In genomic region chr17:82772026-82772425, GRCh38 we compare ENCODE assay signal across 13 cellular contexts. TPM values are rescaled to one million over a fixed set of nuclear protein-coding genes. Genes with fewer than 3 reads are reported as not detected.
DNase-seq lines count a peak whose midpoint lies in the region; ATAC-seq, FAIRE-seq and TF ChIP-seq lines count a peak whose summit lies in the region.
"Had no signal": no experiment of that assay in that cellular context is flagged by ENCODE, and none has a peak within 500 bp of the region (broad histone marks: within the 10 kb centered on the region; RNA-seq: fewer than 3 reads in every experiment).

No MANE protein-coding gene starts in this region.

- H3K79me2 ChIP-seq in astrocyte (ENCODE audit: insufficient read depth, low read length) = no peaks in the 10 kb centered on the region

- H3K9ac ChIP-seq in astrocyte (ENCODE audit: low read length) = no peak overlapping the region
- H3K9ac ChIP-seq: neural progenitor cell had no signal

- no peak overlapping the region for H3K4me3 Mint-ChIP-seq in astrocyte (ENCODE audit: unreplicated experiment)
- H3K4me3 Mint-ChIP-seq: activated naive CD4-positive, alpha-beta T cell treated with anti-CD3 and anti-CD28 coated beads for 36 hours; neural progenitor cell had no signal

- peaks cover 12% of the 10 kb centered on the region for H3K36me3 ChIP-seq in astrocyte (ENCODE audit: insufficient read depth, low read length)
- peaks cover 3 to 67% of the 10 kb centered on the region in 2 donors for H3K36me3 ChIP-seq in gastroesophageal sphincter
- H3K36me3 ChIP-seq in upper lobe of right lung = peaks cover 23% of the 10 kb centered on the region

- no peak for TF ChIP-seq POLR2A in gastroesophageal sphincter (IDR thresholded peaks at IDR 0.05)

- WGBS in gastroesophageal sphincter (ENCODE audit: low coverage in 1 of 2), 2 donors = 60% methylated on average over 1 of the region's 3 CpGs; no CpG with 5 or more reads in 1 of the 2 donors

- H3K27me3 Mint-ChIP-seq in astrocyte (ENCODE audit: low read depth, unreplicated experiment) = no peaks in the 10 kb centered on the region

- H3K4me1 Mint-ChIP-seq in astrocyte (ENCODE audit: low read depth, unreplicated experiment) = peaks cover 4% of the 10 kb centered on the region
- H3K4me1 Mint-ChIP-seq: neural progenitor cell had no signal

- ATAC-seq in left ventricle myocardium superior (peak; percentile 36), gastroesophageal sphincter (peak; percentile 55), upper lobe of right lung (peak; percentile 72)

- intact Hi-C loops in left ventricle myocardium superior (cut with micrococcal nuclease) (no loop called here), cardiac septum (cut with DNase I) (no loop called here), upper lobe of right lung (cut with DNase I) (no loop called here)

- H4K20me1 ChIP-seq in astrocyte (ENCODE audit: insufficient read depth, low read length) = peaks cover 11% of the 10 kb centered on the region

- no peak overlapping the region for H3K4me2 ChIP-seq in astrocyte (ENCODE audit: low read length)
- H3K4me2 ChIP-seq: neural progenitor cell had no signal

- TF ChIP-seq CTCF in astrocyte (IDR thresholded peaks at IDR 0.05; ENCODE audit: insufficient read depth, low read depth, low read length) = no peak
- TF ChIP-seq CTCF in gastroesophageal sphincter (IDR thresholded peaks at IDR 0.05) = no peak
- no peak for TF ChIP-seq CTCF in upper lobe of right lung (IDR thresholded peaks at IDR 0.05)
- TF ChIP-seq CTCF in GM20000 (IDR thresholded peaks at IDR 0.05; ENCODE audit: extremely low read depth, missing control alignments) = no peak

- no peak for TF ChIP-seq EP300 in gastroesophageal sphincter (IDR thresholded peaks at IDR 0.05)

- H3K9me3 ChIP-seq in astrocyte (ENCODE audit: insufficient read depth, low read depth, low read length) (no peaks in the 10 kb centered on the region), gastroesophageal sphincter (no peaks in the 10 kb centered on the region), upper lobe of right lung (no peaks in the 10 kb centered on the region)

- H3K27ac ChIP-seq in astrocyte (ENCODE audit: low read depth, low read length) = no peak overlapping the region
- no peak overlapping the region for H3K27ac ChIP-seq in gastroesophageal sphincter
- no peak overlapping the region for H3K27ac ChIP-seq in upper lobe of right lung
- H3K27ac ChIP-seq: neural progenitor cell had no signal

- peaks cover 17% of the 10 kb centered on the region for H3K36me3 Mint-ChIP-seq in astrocyte (ENCODE audit: low read depth, unreplicated experiment)

- DNase-seq in left ventricle myocardium superior (no peak), cardiac septum (ENCODE audit: low spot score) (no peak), astrocyte (ENCODE audit: low read depth) (peak; percentile 32), upper lobe of right lung (no peak), DMS79 (lab: John Stamatoyannopoulos, UW) (no peak), GM20000 (ENCODE audit: low spot score) (no peak), occipital lobe (lab: John Stamatoyannopoulos, UW) (no peak)
- DNase-seq: activated naive CD4-positive, alpha-beta T cell treated with anti-CD3 and anti-CD28 coated beads for 36 hours; effector CD8-positive, alpha-beta T cell; MM.1S; NCI-H526 had no signal

- no peak for FAIRE-seq in astrocyte (lab: Jason Lieb, UNC)

- H3K27ac Mint-ChIP-seq in astrocyte (ENCODE audit: unreplicated experiment) = no peak overlapping the region
- H3K27ac Mint-ChIP-seq: activated naive CD4-positive, alpha-beta T cell treated with anti-CD3 and anti-CD28 coated beads for 36 hours; neural progenitor cell had no signal

- H3K4me3 ChIP-seq in astrocyte (ENCODE audit: insufficient read depth, low read depth, low read length) (no peak overlapping the region), gastroesophageal sphincter (no peak overlapping the region), upper lobe of right lung (no peak overlapping the region)
- H3K4me3 ChIP-seq: neural progenitor cell had no signal

- H3K27me3 ChIP-seq in astrocyte (ENCODE audit: insufficient read depth, low read length) = no peaks in the 10 kb centered on the region
- no peaks in the 10 kb centered on the region for H3K27me3 ChIP-seq in gastroesophageal sphincter
- H3K27me3 ChIP-seq in upper lobe of right lung = no peaks in the 10 kb centered on the region
- H3K27me3 ChIP-seq: neural progenitor cell had no signal

- no peak overlapping the region for H2AFZ ChIP-seq in astrocyte (ENCODE audit: low read depth, low read length)
- H2AFZ ChIP-seq: neural progenitor cell had no signal

- H3K4me1 ChIP-seq in astrocyte (ENCODE audit: insufficient read depth, low read length) = no peaks in the 10 kb centered on the region
- H3K4me1 ChIP-seq in gastroesophageal sphincter = peaks cover 0 to 15% (median 0%) of the 10 kb centered on the region in 3 donors
- peaks cover 5% of the 10 kb centered on the region for H3K4me1 ChIP-seq in upper lobe of right lung
- H3K4me1 ChIP-seq: neural progenitor cell had no signal

- no peaks in the 10 kb centered on the region for H3K9me3 Mint-ChIP-seq in astrocyte (ENCODE audit: unreplicated experiment)
- H3K9me3 Mint-ChIP-seq: activated naive CD4-positive, alpha-beta T cell treated with anti-CD3 and anti-CD28 coated beads for 36 hours; neural progenitor cell had no signal

RNA-seq across cellular contexts. Expression of gene TBCD, which starts 20.2 kb away (rescaled TPM):
- total RNA-seq in left ventricle myocardium superior = 53.4 TPM
- total RNA-seq in cardiac septum = 67.3 TPM
- total RNA-seq in astrocyte = 31.8 and 35.6 TPM in 2 replicates
- total RNA-seq in gastroesophageal sphincter = 10 to 100 TPM; 32.0 to 57.8 (median 47.0) TPM
- 84.5 TPM for total RNA-seq in upper lobe of right lung
- total RNA-seq in occipital lobe = 58.2 TPM

RNA-seq across cellular contexts. Expression of gene FN3K, which starts 36.6 kb away (rescaled TPM):
- 92.6 TPM for total RNA-seq in left ventricle myocardium superior
- 82.4 TPM for total RNA-seq in cardiac septum
- 4.0 and 4.1 TPM in 2 replicates for total RNA-seq in astrocyte
- 10 to 100 TPM in 1 of 4 donors, 1 to 10 TPM in 3; 6.9 to 22.0 (median 8.6) TPM for total RNA-seq in gastroesophageal sphincter
- 27.4 TPM for total RNA-seq in upper lobe of right lung
- total RNA-seq in occipital lobe = 11.1 TPM

RNA-seq across cellular contexts. Expression of gene FN3KRP, which starts 55.5 kb away (rescaled TPM):
- total RNA-seq in left ventricle myocardium superior = 14.0 TPM
- 16.2 TPM for total RNA-seq in cardiac septum
- 14.8 and 15.4 TPM in 2 replicates for total RNA-seq in astrocyte
- 10 to 100 TPM; 12.8 to 22.9 (median 18.2) TPM for total RNA-seq in gastroesophageal sphincter
- total RNA-seq in upper lobe of right lung = 21.4 TPM
- 21.2 TPM for total RNA-seq in occipital lobe
